ENCODE assay signal across 19 cellular contexts in genomic region chr16:86835981-86836380, GRCh38.
DNase-seq lines count a peak whose midpoint lies in the region; ATAC-seq and TF ChIP-seq lines count a peak whose summit lies in the region.
"Had no signal": no experiment of that assay in that cellular context is flagged by ENCODE, and none has a peak within 500 bp of the region (broad histone marks: within the 10 kb centered on the region; RNA-seq: fewer than 3 reads in every experiment).

No MANE protein-coding gene starts in this region.

- POLR2A ChIA-PET in RWPE1 (lab: Yijun Ruan, JAX; ENCODE audit: low non-redundant PET) = no interaction called here

- intact Hi-C loops in cardiac septum (cut with DNase I) = loop anchor here (10.0 kb wide), 1 partner anchor 261 kb away; the partner anchor contains the start of gene FOXL1
- intact Hi-C loops in right cardiac atrium (cut with DNase I) = no loop called here
- intact Hi-C loops in aorta (cut with DNase I) = loop anchor here in 1 of 2 donors (10.0 kb wide), 1 partner anchor 261 kb away; the partner anchor contains the start of gene FOXL1
- intact Hi-C loops in posterior cingulate gyrus (cut with DNase I) = no loop called here

- TF ChIP-seq CTCF in RWPE1 (conservative IDR thresholded peaks at IDR 0.05; ENCODE audit: low read depth) = no peak

- H3K27ac ChIP-seq in right cardiac atrium (ENCODE audit: low read length) (no peak overlapping the region), RWPE1 (peak overlapping the region; percentile 50; the same call in 1 of the 2 replicates), aorta (ENCODE audit: low read depth in 1 of 2, low read length in 2 of 2) (no peak overlapping the region)

- no peaks in the 10 kb centered on the region for H3K36me3 ChIP-seq in aorta (ENCODE audit: control insufficient read depth in 1 of 2, insufficient read depth in 2 of 2, low read length in 1 of 2)
- H3K36me3 ChIP-seq: BE2C had no signal

- H3K4me3 ChIP-seq in right cardiac atrium (ENCODE audit: low read length) (no peak overlapping the region), aorta (ENCODE audit: low read length in 2 of 2) (no peak overlapping the region)

- H3K4me1 ChIP-seq in right cardiac atrium (ENCODE audit: control insufficient read depth, insufficient read depth, low read length) (peaks cover 3% of the 10 kb centered on the region), aorta (ENCODE audit: control insufficient read depth in 1 of 2, insufficient read depth in 2 of 2, low read length in 2 of 2) (no peaks in the 10 kb centered on the region)
- H3K4me1 ChIP-seq: BE2C had no signal

- WGBS in right cardiac atrium = 94% methylated on average over 15 of the region's 17 CpGs
- 96 to 97% methylated on average over 15 of the region's 17 CpGs for WGBS in aorta, 2 donors

- no peaks in the 10 kb centered on the region for H3K27me3 ChIP-seq in right cardiac atrium (ENCODE audit: control insufficient read depth, insufficient read depth)
- H3K27me3 ChIP-seq in aorta (ENCODE audit: control insufficient read depth in 1 of 2, insufficient read depth in 2 of 2, low read length in 1 of 2) = no peaks in the 10 kb centered on the region

- H3K9me3 ChIP-seq in right cardiac atrium (ENCODE audit: control insufficient read depth, low read length) = no peaks in the 10 kb centered on the region
- no peaks in the 10 kb centered on the region for H3K9me3 ChIP-seq in aorta (ENCODE audit: control insufficient read depth, low read length)
- H3K9me3 ChIP-seq: BE2C had no signal

- DNase-seq in cardiac septum (ENCODE audit: low spot score) = peak; percentile 56
- no peak for DNase-seq in right cardiac atrium
- DNase-seq in RWPE1 (ENCODE audit: low spot score) = no peak
- DNase-seq in left kidney (ENCODE audit: low read depth, low spot score) = peak; percentile 62
- peak; percentile 17 to 43 for DNase-seq in aorta
- no peak for DNase-seq in NCI-H1694 treated with DMSO at 0.1 percent for 48 hours (lab: John Stamatoyannopoulos, UW)
- DNase-seq in posterior cingulate gyrus = no peak
- DNase-seq: 8988T; BE2C; C1 segment of cervical spinal cord; CD4-positive, CD25-positive, alpha-beta regulatory T cell; CD8-positive, alpha-beta memory T cell; COR-L47; GDM1; GOT3; H9; KG1 had no signal

- CTCF ChIA-PET in RWPE1 (lab: Yijun Ruan, JAX) = no interaction called here

- ATAC-seq in right cardiac atrium (no peak), aorta (ENCODE audit: low FRiP score) (no peak), HG02970 (IDR thresholded peaks at IDR 0.05; ENCODE audit: low FRiP score, unreplicated experiment) (no peak)
- ATAC-seq: HepG2 had no signal

Comparison
In these comparisons a context has a peak if more than half of its experiments do, and no peak if none do; other contexts are left out.
1. DNase-seq: peak in cardiac septum (single experiment), left kidney (single experiment) and aorta (2 of 2); none in right cardiac atrium (0 of 3), RWPE1 (single experiment), NCI-H1694 treated with DMSO at 0.1 percent for 48 hours (single experiment) and posterior cingulate gyrus (0 of 10).